Comparison of ENCODE assay signal across 22 cellular contexts in the genomic region with DNA sequence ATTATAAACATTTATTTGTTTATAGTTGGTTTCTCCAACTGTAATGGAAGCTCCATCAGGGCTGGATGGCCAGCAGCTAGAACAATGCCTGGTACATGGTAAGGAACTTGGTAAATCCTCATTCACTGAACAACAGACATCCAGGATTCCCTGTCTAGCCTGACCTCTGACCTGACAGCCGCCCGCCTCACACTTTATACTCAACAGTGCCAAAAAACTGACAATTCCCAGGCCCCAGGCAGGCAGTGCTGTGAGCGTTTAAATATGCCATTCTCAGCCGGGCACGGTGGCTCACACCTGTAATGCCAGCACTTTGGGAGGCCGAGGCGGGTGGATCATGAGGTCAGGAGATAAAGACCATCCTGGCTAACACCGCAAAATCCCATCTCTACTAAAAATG. TPM values are rescaled to one million over a fixed set of nuclear protein-coding genes. Genes with fewer than 3 reads are reported as not detected.
DNase-seq lines count a peak whose midpoint lies in the region; ATAC-seq, FAIRE-seq and TF ChIP-seq lines count a peak whose summit lies in the region.
"Had no signal": no experiment of that assay in that cellular context is flagged by ENCODE, and none has a peak within 500 bp of the region (broad histone marks: within the 10 kb centered on the region; RNA-seq: fewer than 3 reads in every experiment).

No MANE protein-coding gene starts in this region.

- intact Hi-C loops in HepG2 (cut with micrococcal nuclease; ENCODE audit: unreplicated experiment) = no loop called here

- H3K4me3 Mint-ChIP-seq in T-helper 17 cell = no peak overlapping the region
- no peak overlapping the region for H3K4me3 Mint-ChIP-seq in osteocyte (ENCODE audit: unreplicated experiment)
- H3K4me3 Mint-ChIP-seq: B cell; CD4-positive, alpha-beta T cell; CD8-positive, alpha-beta T cell had no signal

- in situ Hi-C loops in HepG2 (cut with HindIII; ENCODE audit: extremely low pct_ligation_motif_present, low pct_unique_long_range_greater_than_20kb) = no loop called here

- CTCF ChIA-PET in HepG2 (lab: Yijun Ruan, JAX; ENCODE audit: low intra/inter-chr PET ratio, low total read pairs) = no interaction called here

- no peaks in the 10 kb centered on the region for H3K36me3 ChIP-seq in liver (ENCODE audit: control insufficient read depth in 4 of 4, insufficient read depth in 3 of 4, low read depth in 1 of 4, low read length in 3 of 4)
- 0 out of 5 replicates have a peak, but pooled peaks cover 0 to 1% of the 10 kb centered on the region in 2 experiments for H3K36me3 ChIP-seq in HepG2 (replicated peaks in 1 of 2; ENCODE audit: control insufficient read depth in 1 of 2, insufficient read depth in 2 of 2, low read length in 2 of 2)

- no peaks in the 10 kb centered on the region for H4K20me1 ChIP-seq in HepG2 (ENCODE audit: insufficient read depth, low read length)

- TF ChIP-seq RAD21 in liver (IDR thresholded peaks at IDR 0.05) (no peak), HepG2 (CRISPR knock-in tag; IDR thresholded peaks at IDR 0.05) (no peak)

- H3K9me3 Mint-ChIP-seq in osteocyte (ENCODE audit: unreplicated experiment) = no peaks in the 10 kb centered on the region
- H3K9me3 Mint-ChIP-seq: CD4-positive, alpha-beta T cell; CD8-positive, alpha-beta T cell had no signal

- TF ChIP-seq CTCF in liver (IDR thresholded peaks at IDR 0.05; ENCODE audit: low read depth, low read length, missing input control) = no peak
- no peak for TF ChIP-seq CTCF in HepG2 (CRISPR knock-in tag; IDR thresholded peaks at IDR 0.05)
- TF ChIP-seq CTCF in osteocyte (IDR thresholded peaks at IDR 0.05) = no peak

- TF ChIP-seq POLR2A in HepG2 (IDR thresholded peaks at IDR 0.05; ENCODE audit: insufficient read depth in 1 of 2, low read depth in 2 of 2, low read length in 2 of 2) = no peak
- no peak for TF ChIP-seq POLR2A in GM12892 (IDR thresholded peaks at IDR 0.05; ENCODE audit: low read depth, low read length)

- H3K36me3 Mint-ChIP-seq in T-helper 17 cell (ENCODE audit: low read depth) (peaks cover 11% of the 10 kb centered on the region), osteocyte (ENCODE audit: unreplicated experiment) (peaks cover 43% of the 10 kb centered on the region)

- no TSS peak for BruUV-seq in HepG2 (replicated peaks; lab: Mats Ljungman, UMichigan)

- DNase-seq in HepG2 (ENCODE audit: low spot score) = no peak
- no peak for DNase-seq in T-helper 17 cell
- DNase-seq in osteocyte (ENCODE audit: extremely low spot score, unreplicated experiment) = peak; percentile 54
- DNase-seq in GM12892 (ENCODE audit: insufficient read length) = no peak
- no peak for DNase-seq in NCI-H2081 treated with DMSO at 0.1 percent for 48 hours (lab: John Stamatoyannopoulos, UW)
- no peak for DNase-seq in left lobe of liver (ENCODE audit: low spot score)
- DNase-seq: AML-193; Caco-2; Calu3; CD4-positive, alpha-beta T cell; CD8-positive, alpha-beta T cell; DMS79 treated with DMSO at 0.1 percent for 48 hours; GF-D8 had no signal

- peak overlapping the region; percentile 14 for H3K27ac Mint-ChIP-seq in T-helper 17 cell
- no peak overlapping the region for H3K27ac Mint-ChIP-seq in osteocyte (ENCODE audit: unreplicated experiment)
- H3K27ac Mint-ChIP-seq: B cell; CD4-positive, alpha-beta T cell; CD8-positive, alpha-beta T cell had no signal

- ATAC-seq in HepG2 (no peak), T-helper 17 cell (no peak), left lobe of liver (no peak)
- ATAC-seq: A549; CD8-positive, alpha-beta T cell had no signal

- H3K4me1 Mint-ChIP-seq in T-helper 17 cell (peaks cover 16% of the 10 kb centered on the region), osteocyte (ENCODE audit: unreplicated experiment) (peaks cover 4% of the 10 kb centered on the region)

- no peak for TF ChIP-seq EP300 in HepG2 (IDR thresholded peaks at IDR 0.05; ENCODE audit: low read depth in 2 of 2, low read length in 2 of 2)
- no peak for TF ChIP-seq EP300 in HepG2 (CRISPR knock-in tag; IDR thresholded peaks at IDR 0.05; ENCODE audit: borderline replicate concordance)

- H3K9me3 ChIP-seq in liver (ENCODE audit: control insufficient read depth in 4 of 4, low read length in 3 of 4) = no peaks in the 10 kb centered on the region
- H3K9me3 ChIP-seq in HepG2 (ENCODE audit: low read length) = no peaks in the 10 kb centered on the region
- H3K9me3 ChIP-seq in T-helper 17 cell (ENCODE audit: control insufficient read depth, low read length, poor library complexity, severe bottlenecking) = no peaks in the 10 kb centered on the region
- H3K9me3 ChIP-seq: A549, Caco-2 had no signal

- H3K79me2 ChIP-seq in HepG2 (ENCODE audit: insufficient read depth, low read length) = no peaks in the 10 kb centered on the region

- H3K4me3 ChIP-seq in liver (ENCODE audit: low read depth in 1 of 3, low read length in 3 of 3) (no peak overlapping the region), HepG2 (replicated peaks in 1 of 3; ENCODE audit: insufficient read depth in 1 of 3, low read depth in 2 of 3, low read length in 3 of 3) (no peak overlapping the region)
- H3K4me3 ChIP-seq: A549 had no signal

- FAIRE-seq in HepG2 (lab: Jason Lieb, UNC) = no peak
- FAIRE-seq in GM12892 (lab: Jason Lieb, UNC) = no peak
- FAIRE-seq: A549, D721Med, G401.6, GM12891, GM19239 had no signal

- no peak overlapping the region for H2AFZ ChIP-seq in HepG2 (ENCODE audit: low read length)

- H3K9ac ChIP-seq in liver (ENCODE audit: low read depth in 1 of 2, low read length in 2 of 2) (no peak overlapping the region), HepG2 (ENCODE audit: insufficient read depth, low read depth, low read length) (no peak overlapping the region)

- no peak overlapping the region for H3K27ac ChIP-seq in liver (ENCODE audit: low read depth in 1 of 2, low read length in 2 of 2)
- H3K27ac ChIP-seq in HepG2 (ENCODE audit: extremely low read length, insufficient read depth, low read length) = no peak overlapping the region
- H3K27ac ChIP-seq: 22Rv1, A549, C4-2B had no signal

- no peaks in the 10 kb centered on the region for H3K27me3 ChIP-seq in liver (ENCODE audit: control insufficient read depth in 4 of 4, insufficient read depth in 4 of 4, low read length in 3 of 4)
- H3K27me3 ChIP-seq in HepG2 (ENCODE audit: control insufficient read depth in 1 of 2, insufficient read depth in 2 of 2, low read length in 2 of 2) = no peaks in the 10 kb centered on the region

- no peak overlapping the region for H3K4me2 ChIP-seq in HepG2 (ENCODE audit: low read depth, low read length)
- H3K4me2 ChIP-seq: A549 had no signal

- POLR2A ChIA-PET in HepG2 (lab: Yijun Ruan, JAX) = no interaction called here

- H3K4me1 ChIP-seq in liver (ENCODE audit: control insufficient read depth in 4 of 4, insufficient read depth in 4 of 4, low read length in 3 of 4) (no peaks in the 10 kb centered on the region), HepG2 (ENCODE audit: insufficient read depth, low read length) (no peaks in the 10 kb centered on the region)
- H3K4me1 ChIP-seq: A549 had no signal

- no peaks in the 10 kb centered on the region for H3K27me3 Mint-ChIP-seq in T-helper 17 cell
- H3K27me3 Mint-ChIP-seq in osteocyte (ENCODE audit: unreplicated experiment) = no peaks in the 10 kb centered on the region
- H3K27me3 Mint-ChIP-seq: B cell; CD4-positive, alpha-beta T cell had no signal

- 89% methylated on average over 8 of the region's 8 CpGs for WGBS in liver
- 100% methylated on average over 8 of the region's 8 CpGs for WGBS in HepG2 (ENCODE audit: low lambda C conversion rate)

TF ChIP-seq in liver, 16 proteins besides CTCF, POLR2A, EP300 and RAD21 (continues in another document):
- no peak for TF ChIP-seq JUND (IDR thresholded peaks at IDR 0.05)
- peak; percentile 30 for TF ChIP-seq NR2F2 (IDR thresholded peaks at IDR 0.05)

TF ChIP-seq in HepG2, 621 proteins besides CTCF, POLR2A, EP300 and RAD21:
- no peak for TF ChIP-seq ZFP36 (IDR thresholded peaks at IDR 0.05; ENCODE audit: borderline replicate concordance, low read depth, low read length, partially characterized antibody)
- TF ChIP-seq MEIS2 (CRISPR knock-in tag; IDR thresholded peaks at IDR 0.05) = no peak
- no peak for TF ChIP-seq ZNF180 (CRISPR knock-in tag; IDR thresholded peaks at IDR 0.05; ENCODE audit: borderline replicate concordance, low read depth)
- TF ChIP-seq KAT7 (CRISPR knock-in tag; IDR thresholded peaks at IDR 0.05; ENCODE audit: borderline replicate concordance) = no peak

RNA-seq across cellular contexts. Expression of a gene that starts 55.9 kb away (rescaled TPM):
- 10 to 100 TPM; 19.2 to 38.2 TPM for total RNA-seq in liver
- polyA plus RNA-seq in liver = 10 to 100 TPM; 21.4 to 34.6 TPM
- total RNA-seq in HepG2 (2016; rRNA removed; fragmentation: Illumina TruSeq; extraction: Trizol) = 35.1 and 49.7 TPM in 2 replicates
- total RNA-seq in HepG2 (2016; cell fraction: cytosol; rRNA removed; fragmentation: Illumina TruSeq; extraction: Trizol; ENCODE audit: low read depth) = 15.6 and 15.7 TPM in 2 replicates
- 35.5 and 50.0 TPM in 2 replicates for total RNA-seq in HepG2 (2016; cell fraction: insoluble cytoplasmic fraction; rRNA removed; fragmentation: Illumina TruSeq; extraction: Trizol)
- 17.5 and 18.7 TPM in 2 replicates for total RNA-seq in HepG2 (2016; cell fraction: membrane; rRNA removed; fragmentation: Illumina TruSeq; extraction: Trizol)
- total RNA-seq in HepG2 (2016; cell fraction: nucleus; rRNA removed; fragmentation: Illumina TruSeq; extraction: Trizol) = 20.4 and 20.9 TPM in 2 replicates
- polyA plus RNA-seq in HepG2 (2011; rRNA removed) = 29.1 and 32.3 TPM in 2 replicates
- polyA plus RNA-seq in HepG2 (2011; cell fraction: cytosol; rRNA removed) = 25.6 and 34.1 TPM in 2 replicates
- 8.2 and 11.1 TPM in 2 replicates for polyA plus RNA-seq in HepG2 (2011; cell fraction: nucleus; rRNA removed)
- polyA plus RNA-seq in HepG2 (2012) = 14.7 and 19.0 TPM in 2 replicates
- 13.0 and 14.4 TPM in 2 replicates for polyA plus RNA-seq in HepG2 (2016; cell fraction: cytosol; fragmentation: Illumina TruSeq; extraction: Trizol; ENCODE audit: low read depth)
- polyA plus RNA-seq in HepG2 (2016; cell fraction: insoluble cytoplasmic fraction; fragmentation: Illumina TruSeq; extraction: Trizol; ENCODE audit: low read depth) = 77.0 and 78.1 TPM in 2 replicates
- polyA plus RNA-seq in HepG2 (2016; cell fraction: membrane; fragmentation: Illumina TruSeq; extraction: Trizol; ENCODE audit: low read depth) = 16.3 and 17.1 TPM in 2 replicates
- 27.2 and 28.1 TPM in 2 replicates for polyA plus RNA-seq in HepG2 (2016; cell fraction: nucleus; fragmentation: Illumina TruSeq; extraction: Trizol; ENCODE audit: insufficient read depth, low read depth)
- 18.3 and 23.1 TPM in 2 replicates for polyA minus RNA-seq in HepG2 (2011; rRNA and poly(A)+ RNA removed; ENCODE audit: low replicate concordance)
- 18.7 and 20.7 TPM in 2 replicates for polyA minus RNA-seq in HepG2 (2011; cell fraction: cytosol; rRNA and poly(A)+ RNA removed)
- 10.7 and 20.3 TPM in 2 replicates for polyA minus RNA-seq in HepG2 (2011; cell fraction: nucleus; rRNA and poly(A)+ RNA removed)
- total RNA-seq in T-helper 17 cell = 10 to 100 TPM; 60.1 to 72.5 TPM
- total RNA-seq in osteocyte = 92.0 and 99.0 TPM in 2 replicates
- polyA plus RNA-seq in GM12892 (2012; ENCODE audit: missing spikeins) = 47.0 TPM
- 22.6 TPM for total RNA-seq in left lobe of liver
